In genomic region chr2:96113951-96114350, GRCh38 we compare ENCODE assay signal across 23 cellular contexts. TPM values are rescaled to one million over a fixed set of nuclear protein-coding genes. Genes with fewer than 3 reads are reported as not detected.
DNase-seq lines count a peak whose midpoint lies in the region; ATAC-seq and TF ChIP-seq lines count a peak whose summit lies in the region.
"Had no signal": no experiment of that assay in that cellular context is flagged by ENCODE, and none has a peak within 500 bp of the region (broad histone marks: within the 10 kb centered on the region; RNA-seq: fewer than 3 reads in every experiment).

No MANE protein-coding gene starts in this region.

- H3K9me3 ChIP-seq in left lung, result no peaks in the 10 kb centered on the region
- H3K9me3 ChIP-seq in gastrocnemius medialis, result no peaks in the 10 kb centered on the region
- H3K9me3 ChIP-seq: Caco-2, HAP-1 had no signal

- no peak for TF ChIP-seq POLR2A in gastrocnemius medialis (IDR thresholded peaks at IDR 0.05)

- H3K9me3 Mint-ChIP-seq in chondrocyte (ENCODE audit: low read depth) (no peaks in the 10 kb centered on the region), HFFc6 (no peaks in the 10 kb centered on the region)
- H3K9me3 Mint-ChIP-seq: CD4-positive, alpha-beta T cell had no signal

- H3K36me3 ChIP-seq in left lung (no peaks in the 10 kb centered on the region), gastrocnemius medialis (no peaks in the 10 kb centered on the region)
- H3K36me3 ChIP-seq: HAP-1 had no signal

- H3K27me3 Mint-ChIP-seq in chondrocyte (ENCODE audit: low read depth) (peaks cover 15% of the 10 kb centered on the region), HFFc6 (ENCODE audit: insufficient read depth) (peaks cover 47% of the 10 kb centered on the region)

- peaks cover 5% of the 10 kb centered on the region for H3K4me1 Mint-ChIP-seq in chondrocyte (ENCODE audit: low read depth)
- H3K4me1 Mint-ChIP-seq in HFFc6 (ENCODE audit: low read depth), result peaks cover 10% of the 10 kb centered on the region

- TF ChIP-seq CTCF in chondrocyte (IDR thresholded peaks at IDR 0.05) (no peak), left lung (IDR thresholded peaks at IDR 0.05) (no peak), gastrocnemius medialis (IDR thresholded peaks at IDR 0.05 in 4 of 5, conservative IDR thresholded peaks at IDR 0.05 in 1 of 5) (no peak), HFFc6 (IDR thresholded peaks at IDR 0.05) (no peak)

- no peak overlapping the region for H3K27ac Mint-ChIP-seq in chondrocyte (ENCODE audit: unreplicated experiment)
- H3K27ac Mint-ChIP-seq in HFFc6, result no peak overlapping the region
- H3K27ac Mint-ChIP-seq: B cell; CD4-positive, alpha-beta T cell had no signal

- H3K36me3 Mint-ChIP-seq in chondrocyte (ENCODE audit: low read depth), result peaks cover 2% of the 10 kb centered on the region
- H3K36me3 Mint-ChIP-seq in HFFc6 (ENCODE audit: low read depth), result peaks cover 7% of the 10 kb centered on the region

- H3K27me3 ChIP-seq in left lung (peaks cover 18 to 49% of the 10 kb centered on the region in 2 donors), gastrocnemius medialis (peaks cover 16 to 20% (median 18%) of the 10 kb centered on the region in 3 donors)

- ATAC-seq in left lung (no peak), gastrocnemius medialis (no peak), GM18858 (IDR thresholded peaks at IDR 0.05; ENCODE audit: unreplicated experiment) (no peak)
- ATAC-seq: Panc1 had no signal

- H3K4me1 ChIP-seq in left lung (peaks cover 4 to 15% of the 10 kb centered on the region in 2 donors), gastrocnemius medialis (peaks cover 4 to 5% of the 10 kb centered on the region in 2 donors)

- no peak overlapping the region for H3K27ac ChIP-seq in left lung
- peak overlapping the region; percentile 38 to 72 (median 68) for H3K27ac ChIP-seq in gastrocnemius medialis

- peak; percentile 58 for DNase-seq in activated effector memory CD4-positive, alpha-beta T cell treated with anti-CD3 and anti-CD28 coated beads, Interleukin-2, amount 50 U/mL, for 16 hours
- no peak for DNase-seq in activated effector memory CD4-positive, alpha-beta T cell treated with Interleukin-2 at 50 U/mL for 16 hours
- DNase-seq in chondrocyte (ENCODE audit: low spot score), result peak; percentile 79
- DNase-seq in left lung, result peak; percentile 26 to 29
- no peak for DNase-seq in gastrocnemius medialis
- DNase-seq in HFFc6, result no peak
- DNase-seq in NCI-H446 treated with DMSO at 0.1 percent for 48 hours (lab: John Stamatoyannopoulos, UW), result no peak
- DNase-seq: Caco-2; CD4-positive, alpha-beta T cell; GDM1; MM.1S; NCI-H1092; NCI-H1436 treated with DMSO at 0.1 percent for 48 hours; NCI-H2081 treated with DMSO at 0.1 percent for 48 hours; SHP77 had no signal

- intact Hi-C loops in left lung (cut with DNase I) (no loop called here), gastrocnemius medialis (cut with DNase I; ENCODE audit: low total_unique reads) (no loop called here)

- H3K4me3 Mint-ChIP-seq in chondrocyte (ENCODE audit: unreplicated experiment) (no peak overlapping the region), HFFc6 (no peak overlapping the region)
- H3K4me3 Mint-ChIP-seq: B cell had no signal

- no peak overlapping the region for H3K4me3 ChIP-seq in left lung
- H3K4me3 ChIP-seq in gastrocnemius medialis, result peak overlapping the region in 3 of 4 donors; percentile 28 to 57 (median 30)
- H3K4me3 ChIP-seq: HAP-1 had no signal

- in situ Hi-C loops in gastrocnemius medialis (cut with MboI; ENCODE audit: low sequenced_read_pairs in 4 of 4), result loop anchor here in 2 of 4 donors (25.0 kb wide), 1 partner anchor 102 kb away; no protein-coding TSS in a partner anchor

RNA-seq across cellular contexts. Expression of gene ADRA2B, which starts 2.4 kb away (rescaled TPM):
- total RNA-seq in chondrocyte (0.07 TPM in 1 of 3 replicates, not detected in the others), left lung (under 1 TPM; 0.20 to 0.34 TPM), gastrocnemius medialis (1 to 10 TPM; 2.4 to 5.6 (median 3.6) TPM)
- total RNA-seq in HFFc6 (2021; fragmentation: NEBNext Ultra II Directional; extraction: Animal tissue kit (Norgen Biotek cat#: 25700)), result not detected
- total RNA-seq: A172, Daoy, LHCN-M2, NCI-H460 had no signal

RNA-seq across cellular contexts. Expression of gene ASTL, which starts 24.4 kb away (rescaled TPM):
- total RNA-seq in chondrocyte (not detected in 3 replicates), left lung (not detected), gastrocnemius medialis (not detected)
- total RNA-seq in HFFc6 (2021; fragmentation: NEBNext Ultra II Directional; extraction: Animal tissue kit (Norgen Biotek cat#: 25700)), result under 1 TPM in 3 of 6 experiments, not detected in 3; 0.25 to 0.39 (median 0.31) TPM
- total RNA-seq: A172, Daoy, LHCN-M2, NCI-H460 had no signal

RNA-seq across cellular contexts. Expression of gene DUSP2, which starts 31.3 kb away (rescaled TPM):
- total RNA-seq in chondrocyte (0.31 to 1.3 TPM (median 1.1 TPM) in 3 replicates), left lung (1 to 10 TPM; 3.6 to 5.7 TPM), gastrocnemius medialis (1 to 10 TPM; 1.6 to 4.0 (median 2.9) TPM)
- total RNA-seq in HFFc6 (2021; fragmentation: NEBNext Ultra II Directional; extraction: Animal tissue kit (Norgen Biotek cat#: 25700)), result 10 to 100 TPM; 10.1 to 17.9 (median 11.5) TPM

Comparison
In these comparisons a context has a peak if more than half of its experiments do, and no peak if none do; other contexts are left out.
1. DNase-seq: peak in activated effector memory CD4-positive, alpha-beta T cell treated with anti-CD3 and anti-CD28 coated beads, Interleukin-2, amount 50 U/mL, for 16 hours (single experiment), chondrocyte (single experiment) and left lung (2 of 2); none in activated effector memory CD4-positive, alpha-beta T cell treated with Interleukin-2 at 50 U/mL for 16 hours (single experiment), gastrocnemius medialis (0 of 2), HFFc6 (single experiment) and NCI-H446 treated with DMSO at 0.1 percent for 48 hours (single experiment).
2. H3K27ac ChIP-seq: peak in gastrocnemius medialis (4 of 4); none in left lung (0 of 2).
3. H3K4me3 ChIP-seq: peak in gastrocnemius medialis (3 of 4); none in left lung (0 of 2).